8 cellular contexts compared by ENCODE assay signal in the genomic region with DNA sequence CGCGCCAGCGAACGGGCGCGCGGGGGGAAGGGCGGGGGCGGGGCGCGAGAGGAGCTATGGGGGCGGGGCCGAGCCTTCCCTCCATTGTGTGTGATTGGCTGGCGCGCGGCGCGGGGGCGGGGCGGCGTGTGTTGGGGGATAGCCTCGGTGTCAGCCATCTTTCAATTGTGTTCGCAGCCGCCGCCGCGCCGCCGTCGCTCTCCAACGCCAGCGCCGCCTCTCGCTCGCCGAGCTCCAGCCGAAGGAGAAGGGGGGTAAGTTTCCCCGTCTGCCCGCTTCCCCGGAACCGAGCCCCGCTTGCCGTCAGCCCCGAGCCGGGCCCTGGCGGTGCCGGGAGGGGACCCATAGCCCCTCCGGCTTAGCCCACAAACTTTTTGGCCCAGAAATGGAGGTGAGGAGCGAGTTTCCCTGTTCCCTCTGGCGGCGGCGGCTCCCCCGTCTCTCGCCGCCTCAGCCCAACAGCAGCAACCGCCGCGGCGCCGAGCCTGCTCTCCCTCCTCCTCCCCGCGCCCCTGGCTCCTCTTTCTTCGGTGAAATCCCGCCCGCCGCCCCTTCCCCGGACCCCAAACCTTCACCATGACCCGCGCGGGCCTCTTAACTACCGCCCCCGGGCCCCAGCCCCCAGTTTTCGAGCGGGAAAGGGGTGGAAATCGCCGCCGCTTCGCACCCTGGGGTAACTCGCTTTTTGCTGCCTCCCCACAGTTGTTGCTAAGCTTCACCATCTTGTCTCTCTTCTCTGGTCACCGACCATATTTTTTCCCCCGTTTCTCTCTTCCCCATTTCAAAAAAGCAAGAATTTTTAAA. TPM values are rescaled to one million over a fixed set of nuclear protein-coding genes. Genes with fewer than 3 reads are reported as not detected.
DNase-seq lines count a peak whose midpoint lies in the region; ATAC-seq and TF ChIP-seq lines count a peak whose summit lies in the region.

A gene (plus strand): TSS at position 159 of the 804 bp plus-strand sequence. CDS start 1,636 bp downstream, outside the sequence.

- no peaks in the 10 kb centered on the region for H3K27me3 ChIP-seq in thoracic aorta (replicated peaks; ENCODE audit: insufficient read depth)

- H3K36me3 ChIP-seq in thoracic aorta: peaks cover 14% of the 10 kb centered on the region

- H3K4me1 Mint-ChIP-seq in osteocyte (ENCODE audit: unreplicated experiment): peaks cover 38% of the 10 kb centered on the region

- DNase-seq in GM10266 (ENCODE audit: extremely low spot score) (peak; percentile 98), NCI-H1105 (lab: John Stamatoyannopoulos, UW) (peak; percentile 87), SKM-1 (lab: John Stamatoyannopoulos, UW; ENCODE audit: unreplicated experiment) (peak; percentile 98), glomerular visceral epithelial cell (ENCODE audit: extremely low spot score) (peak; percentile 98), osteocyte (ENCODE audit: extremely low spot score, unreplicated experiment) (peak; percentile 99), thoracic aorta (ENCODE audit: low spot score) (peak; percentile 98)
- peak; percentile 96 to 99 for DNase-seq in activated naive CD4-positive, alpha-beta T cell treated with anti-CD3 and anti-CD28 coated beads, Interleukin-2, amount 50 U/mL, for 72 hours (ENCODE audit: low spot score in 2 of 2)

- peaks cover 14 to 44% of the 10 kb centered on the region in 2 donors for H3K4me1 ChIP-seq in thoracic aorta (ENCODE audit: control insufficient read depth in 1 of 2, low read depth in 2 of 2)

- no peaks in the 10 kb centered on the region for H3K27me3 Mint-ChIP-seq in osteocyte (ENCODE audit: unreplicated experiment)

- H3K9me3 ChIP-seq in thoracic aorta: no peaks in the 10 kb centered on the region

- no peaks in the 10 kb centered on the region for H3K9me3 Mint-ChIP-seq in activated naive CD4-positive, alpha-beta T cell treated with anti-CD3 and anti-CD28 coated beads, Interleukin-2, amount 50 U/mL, for 72 hours
- H3K9me3 Mint-ChIP-seq in osteocyte (ENCODE audit: unreplicated experiment): no peaks in the 10 kb centered on the region

- ATAC-seq in HG02623 (IDR thresholded peaks at IDR 0.05; ENCODE audit: unreplicated experiment) (peak; percentile 68), thoracic aorta (ENCODE audit: insufficient number of reproducible peaks, low FRiP score, low read depth) (peak; percentile 85)
- ATAC-seq in activated naive CD4-positive, alpha-beta T cell treated with anti-CD3 and anti-CD28 coated beads, Interleukin-2, amount 50 U/mL, for 72 hours: peak; percentile 85 to 88

- H3K4me3 ChIP-seq in thoracic aorta: peak within 1 kb of the TSS; percentile 86

- TF ChIP-seq CTCF in GM10266 (IDR thresholded peaks at IDR 0.05; ENCODE audit: control insufficient read depth, insufficient read depth, low read depth, missing control alignments) (no peak), osteocyte (IDR thresholded peaks at IDR 0.05) (no peak), thoracic aorta (IDR thresholded peaks at IDR 0.05) (no peak)

- peak within 1 kb of the TSS; percentile 94 to 99 for H3K27ac ChIP-seq in thoracic aorta

- peak within 1 kb of the TSS; percentile 96 to 99 for H3K27ac Mint-ChIP-seq in activated naive CD4-positive, alpha-beta T cell treated with anti-CD3 and anti-CD28 coated beads, Interleukin-2, amount 50 U/mL, for 72 hours
- peak within 1 kb of the TSS; percentile 99 for H3K27ac Mint-ChIP-seq in osteocyte (ENCODE audit: unreplicated experiment)

- peak within 1 kb of the TSS; percentile 99 for H3K4me3 Mint-ChIP-seq in osteocyte (ENCODE audit: unreplicated experiment)

- H3K36me3 Mint-ChIP-seq in activated naive CD4-positive, alpha-beta T cell treated with anti-CD3 and anti-CD28 coated beads, Interleukin-2, amount 50 U/mL, for 72 hours: peaks cover 36 to 57% of the 10 kb centered on the region in 2 donors
- peaks cover 29% of the 10 kb centered on the region for H3K36me3 Mint-ChIP-seq in osteocyte (ENCODE audit: unreplicated experiment)

RNA-seq across cellular contexts. Expression of the gene that starts here (rescaled TPM):
- 100 to 1,000 TPM; 292 to 444 TPM for total RNA-seq in activated naive CD4-positive, alpha-beta T cell treated with anti-CD3 and anti-CD28 coated beads, Interleukin-2, amount 50 U/mL, for 72 hours
- total RNA-seq in osteocyte (505 and 524 TPM in 2 replicates), thoracic aorta (100 to 1,000 TPM; 226 to 258 TPM)

Comparison
In these comparisons a context has a peak if more than half of its experiments do, and no peak if none do; other contexts are left out.
1. Peak in every context shown above with its lines: DNase-seq, ATAC-seq, H3K4me3 ChIP-seq and H3K27ac ChIP-seq.